In the genomic region with DNA sequence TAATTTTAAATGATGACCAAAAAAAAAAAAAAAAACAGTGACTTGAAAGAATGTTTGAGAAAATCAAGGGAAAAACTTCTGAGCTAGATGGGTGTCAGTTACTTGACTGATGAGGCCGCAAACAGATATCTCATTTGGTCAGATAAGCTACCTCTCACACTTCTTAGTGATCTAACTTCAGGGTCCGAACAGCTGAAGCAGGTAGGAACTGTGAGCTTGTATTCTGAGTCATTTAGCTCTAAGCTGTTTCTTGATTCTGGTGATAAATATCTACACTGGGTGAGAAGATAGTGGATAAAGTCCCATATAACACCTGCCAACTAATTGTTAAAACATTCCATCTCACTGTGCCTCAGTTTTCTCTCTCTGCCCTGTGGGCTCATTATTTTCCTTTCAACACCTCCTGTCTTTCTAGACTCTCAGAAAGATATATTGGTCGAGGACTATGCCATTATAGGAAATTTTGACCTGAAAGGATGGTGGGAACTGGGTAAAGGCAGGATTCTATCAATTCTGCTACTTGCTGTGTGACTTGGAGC, we compare ENCODE assay signal across 1 cellular context.
A peak's percentile ranks its signal among the peaks of the same experiment; 100 is the strongest.
TF ChIP-seq lines count a peak whose summit lies in the region.

No MANE protein-coding gene starts in this region.

TF ChIP-seq in GM12878, 131 proteins besides CTCF, POLR2A, EP300 and RAD21 (continued from another document and continues in another):
- TF ChIP-seq ZZZ3 (IDR thresholded peaks at IDR 0.05; ENCODE audit: control insufficient read depth, insufficient read length, low read depth) (no peak), JUNB (IDR thresholded peaks at IDR 0.05) (peak; percentile 69), MXI1 (IDR thresholded peaks at IDR 0.05; ENCODE audit: low read depth, low read length) (no peak), PKNOX1 (IDR thresholded peaks at IDR 0.05) (peak; percentile 45; the same call in 1 of the 2 replicates), SIN3A (IDR thresholded peaks at IDR 0.05; ENCODE audit: low read depth, low read length) (no peak), ZBTB33 (IDR thresholded peaks at IDR 0.05) (no peak), BACH1 (IDR thresholded peaks at IDR 0.05; ENCODE audit: borderline replicate concordance) (no peak), ETV6 (conservative IDR thresholded peaks at IDR 0.05 in 1 of 2, IDR thresholded peaks at IDR 0.05 in 1 of 2; ENCODE audit: borderline replicate concordance in 1 of 2, low read depth in 1 of 2) (no peak), KDM1A (IDR thresholded peaks at IDR 0.05; ENCODE audit: borderline replicate concordance) (no peak), WRNIP1 (IDR thresholded peaks at IDR 0.05; ENCODE audit: borderline replicate concordance, low read depth, low read length) (no peak), SUZ12 (IDR thresholded peaks at IDR 0.05; ENCODE audit: unreplicated experiment) (no peak), EED (IDR thresholded peaks at IDR 0.05; ENCODE audit: low read depth) (no peak), SP1 (IDR thresholded peaks at IDR 0.05; ENCODE audit: low read depth, low read length) (no peak), MLLT1 (IDR thresholded peaks at IDR 0.05) (no peak), NFXL1 (IDR thresholded peaks at IDR 0.05; ENCODE audit: borderline replicate concordance) (no peak), TCF7 (IDR thresholded peaks at IDR 0.05; ENCODE audit: borderline replicate concordance) (no peak; the same call in 1 of the 2 replicates), NFYA (IDR thresholded peaks at IDR 0.05; ENCODE audit: borderline replicate concordance, low read depth, low read length) (no peak), E2F4 (IDR thresholded peaks at IDR 0.05; ENCODE audit: low read depth, low read length) (no peak), ZBTB11 (CRISPR knock-in tag; IDR thresholded peaks at IDR 0.05) (no peak), HCFC1 (IDR thresholded peaks at IDR 0.05; ENCODE audit: low read length) (no peak), KLF5 (IDR thresholded peaks at IDR 0.05; ENCODE audit: partially characterized antibody) (no peak), CHD4 (IDR thresholded peaks at IDR 0.05) (no peak), USF2 (IDR thresholded peaks at IDR 0.05; ENCODE audit: borderline replicate concordance, low read depth, low read length) (no peak), BCL11A (IDR thresholded peaks at IDR 0.05; ENCODE audit: low read depth, low read length) (no peak), CREB1 (IDR thresholded peaks at IDR 0.05; ENCODE audit: low read depth) (0 out of 2 replicates have a peak, but pooled peaks have one; percentile 24)
- TF ChIP-seq, protein P1, sequence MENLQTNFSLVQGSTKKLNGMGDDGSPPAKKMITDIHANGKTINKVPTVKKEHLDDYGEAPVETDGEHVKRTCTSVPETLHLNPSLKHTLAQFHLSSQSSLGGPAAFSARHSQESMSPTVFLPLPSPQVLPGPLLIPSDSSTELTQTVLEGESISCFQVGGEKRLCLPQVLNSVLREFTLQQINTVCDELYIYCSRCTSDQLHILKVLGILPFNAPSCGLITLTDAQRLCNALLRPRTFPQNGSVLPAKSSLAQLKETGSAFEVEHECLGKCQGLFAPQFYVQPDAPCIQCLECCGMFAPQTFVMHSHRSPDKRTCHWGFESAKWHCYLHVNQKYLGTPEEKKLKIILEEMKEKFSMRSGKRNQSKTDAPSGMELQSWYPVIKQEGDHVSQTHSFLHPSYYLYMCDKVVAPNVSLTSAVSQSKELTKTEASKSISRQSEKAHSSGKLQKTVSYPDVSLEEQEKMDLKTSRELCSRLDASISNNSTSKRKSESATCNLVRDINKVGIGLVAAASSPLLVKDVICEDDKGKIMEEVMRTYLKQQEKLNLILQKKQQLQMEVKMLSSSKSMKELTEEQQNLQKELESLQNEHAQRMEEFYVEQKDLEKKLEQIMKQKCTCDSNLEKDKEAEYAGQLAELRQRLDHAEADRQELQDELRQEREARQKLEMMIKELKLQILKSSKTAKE (IDR thresholded peaks at IDR 0.05; ENCODE audit: low read depth, poor library complexity, severe bottlenecking) = no peak
- TF ChIP-seq, protein P2, sequence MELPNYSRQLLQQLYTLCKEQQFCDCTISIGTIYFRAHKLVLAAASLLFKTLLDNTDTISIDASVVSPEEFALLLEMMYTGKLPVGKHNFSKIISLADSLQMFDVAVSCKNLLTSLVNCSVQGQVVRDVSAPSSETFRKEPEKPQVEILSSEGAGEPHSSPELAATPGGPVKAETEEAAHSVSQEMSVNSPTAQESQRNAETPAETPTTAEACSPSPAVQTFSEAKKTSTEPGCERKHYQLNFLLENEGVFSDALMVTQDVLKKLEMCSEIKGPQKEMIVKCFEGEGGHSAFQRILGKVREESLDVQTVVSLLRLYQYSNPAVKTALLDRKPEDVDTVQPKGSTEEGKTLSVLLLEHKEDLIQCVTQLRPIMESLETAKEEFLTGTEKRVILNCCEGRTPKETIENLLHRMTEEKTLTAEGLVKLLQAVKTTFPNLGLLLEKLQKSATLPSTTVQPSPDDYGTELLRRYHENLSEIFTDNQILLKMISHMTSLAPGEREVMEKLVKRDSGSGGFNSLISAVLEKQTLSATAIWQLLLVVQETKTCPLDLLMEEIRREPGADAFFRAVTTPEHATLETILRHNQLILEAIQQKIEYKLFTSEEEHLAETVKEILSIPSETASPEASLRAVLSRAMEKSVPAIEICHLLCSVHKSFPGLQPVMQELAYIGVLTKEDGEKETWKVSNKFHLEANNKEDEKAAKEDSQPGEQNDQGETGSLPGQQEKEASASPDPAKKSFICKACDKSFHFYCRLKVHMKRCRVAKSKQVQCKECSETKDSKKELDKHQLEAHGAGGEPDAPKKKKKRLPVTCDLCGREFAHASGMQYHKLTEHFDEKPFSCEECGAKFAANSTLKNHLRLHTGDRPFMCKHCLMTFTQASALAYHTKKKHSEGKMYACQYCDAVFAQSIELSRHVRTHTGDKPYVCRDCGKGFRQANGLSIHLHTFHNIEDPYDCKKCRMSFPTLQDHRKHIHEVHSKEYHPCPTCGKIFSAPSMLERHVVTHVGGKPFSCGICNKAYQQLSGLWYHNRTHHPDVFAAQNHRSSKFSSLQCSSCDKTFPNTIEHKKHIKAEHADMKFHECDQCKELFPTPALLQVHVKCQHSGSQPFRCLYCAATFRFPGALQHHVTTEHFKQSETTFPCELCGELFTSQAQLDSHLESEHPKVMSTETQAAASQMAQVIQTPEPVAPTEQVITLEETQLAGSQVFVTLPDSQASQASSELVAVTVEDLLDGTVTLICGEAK (IDR thresholded peaks at IDR 0.05; ENCODE audit: borderline replicate concordance) = no peak
- TF ChIP-seq, protein P3, sequence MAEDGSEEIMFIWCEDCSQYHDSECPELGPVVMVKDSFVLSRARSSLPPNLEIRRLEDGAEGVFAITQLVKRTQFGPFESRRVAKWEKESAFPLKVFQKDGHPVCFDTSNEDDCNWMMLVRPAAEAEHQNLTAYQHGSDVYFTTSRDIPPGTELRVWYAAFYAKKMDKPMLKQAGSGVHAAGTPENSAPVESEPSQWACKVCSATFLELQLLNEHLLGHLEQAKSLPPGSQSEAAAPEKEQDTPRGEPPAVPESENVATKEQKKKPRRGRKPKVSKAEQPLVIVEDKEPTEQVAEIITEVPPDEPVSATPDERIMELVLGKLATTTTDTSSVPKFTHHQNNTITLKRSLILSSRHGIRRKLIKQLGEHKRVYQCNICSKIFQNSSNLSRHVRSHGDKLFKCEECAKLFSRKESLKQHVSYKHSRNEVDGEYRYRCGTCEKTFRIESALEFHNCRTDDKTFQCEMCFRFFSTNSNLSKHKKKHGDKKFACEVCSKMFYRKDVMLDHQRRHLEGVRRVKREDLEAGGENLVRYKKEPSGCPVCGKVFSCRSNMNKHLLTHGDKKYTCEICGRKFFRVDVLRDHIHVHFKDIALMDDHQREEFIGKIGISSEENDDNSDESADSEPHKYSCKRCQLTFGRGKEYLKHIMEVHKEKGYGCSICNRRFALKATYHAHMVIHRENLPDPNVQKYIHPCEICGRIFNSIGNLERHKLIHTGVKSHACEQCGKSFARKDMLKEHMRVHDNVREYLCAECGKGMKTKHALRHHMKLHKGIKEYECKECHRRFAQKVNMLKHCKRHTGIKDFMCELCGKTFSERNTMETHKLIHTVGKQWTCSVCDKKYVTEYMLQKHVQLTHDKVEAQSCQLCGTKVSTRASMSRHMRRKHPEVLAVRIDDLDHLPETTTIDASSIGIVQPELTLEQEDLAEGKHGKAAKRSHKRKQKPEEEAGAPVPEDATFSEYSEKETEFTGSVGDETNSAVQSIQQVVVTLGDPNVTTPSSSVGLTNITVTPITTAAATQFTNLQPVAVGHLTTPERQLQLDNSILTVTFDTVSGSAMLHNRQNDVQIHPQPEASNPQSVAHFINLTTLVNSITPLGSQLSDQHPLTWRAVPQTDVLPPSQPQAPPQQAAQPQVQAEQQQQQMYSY (CRISPR knock-in tag; IDR thresholded peaks at IDR 0.05) = no peak
